ENCODE assay signal across 13 cellular contexts in the genomic region with DNA sequence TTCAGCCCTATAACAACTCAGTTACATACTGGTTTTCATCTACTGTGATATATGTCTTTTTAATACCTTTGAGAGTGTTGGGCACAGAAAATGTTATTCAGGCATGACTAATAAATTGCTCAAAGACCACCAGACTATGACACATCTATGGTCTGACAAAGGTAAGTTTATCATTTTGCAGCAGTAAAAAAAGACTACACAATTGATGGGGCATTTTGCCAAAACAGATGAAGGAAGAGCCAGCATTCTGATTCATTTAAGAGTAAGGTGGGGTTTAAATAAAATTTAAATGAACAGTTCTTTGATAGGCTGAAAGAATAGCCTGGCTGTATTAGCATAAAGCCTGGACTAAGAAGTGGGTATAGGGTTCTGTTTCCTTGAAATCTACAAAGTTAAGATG. TPM values are rescaled to one million over a fixed set of nuclear protein-coding genes. Genes with fewer than 3 reads are reported as not detected.
DNase-seq lines count a peak whose midpoint lies in the region; ATAC-seq and TF ChIP-seq lines count a peak whose summit lies in the region.
"Had no signal": no experiment of that assay in that cellular context is flagged by ENCODE, and none has a peak within 500 bp of the region (broad histone marks: within the 10 kb centered on the region; RNA-seq: fewer than 3 reads in every experiment).

No MANE protein-coding gene starts in this region.

- DNase-seq in astrocyte of the hippocampus (ENCODE audit: low read depth, low spot score) (peak; percentile 16), kidney tubule cell (ENCODE audit: low spot score) (peak; percentile 73), GM13977 (ENCODE audit: low spot score) (no peak), mucosa of gallbladder (ENCODE audit: low spot score) (no peak), retina (no peak)
- DNase-seq: activated naive CD8-positive, alpha-beta T cell treated with anti-CD3 and anti-CD28 coated beads, Interleukin-2, amount 10 ng/mL, durations not matched to agents 7 days and 5 days; heart right ventricle; KG1; left colon; NCI-H1436 treated with DMSO at 0.1 percent for 48 hours; NCI-H510A had no signal

- TF ChIP-seq CTCF in GM13977 (IDR thresholded peaks at IDR 0.05; ENCODE audit: extremely low read depth, insufficient read depth, missing control alignments), result no peak

- ATAC-seq in GM21737 (IDR thresholded peaks at IDR 0.05; ENCODE audit: unreplicated experiment), result peak; percentile 3
- ATAC-seq: heart right ventricle, left colon had no signal

- in situ Hi-C loops in GM13977 (cut with MboI; ENCODE audit: low pct_unique_long_range_greater_than_20kb, low sequenced_read_pairs, unreplicated experiment), result loop anchor here (25.0 kb wide), 1 partner anchor 404 kb away; a partner anchor contains a TSS

- no peak for TF ChIP-seq RAD21 in Ishikawa (IDR thresholded peaks at IDR 0.05; ENCODE audit: low read depth)

- no peak for TF ChIP-seq EP300 in Ishikawa (IDR thresholded peaks at IDR 0.05; ENCODE audit: borderline replicate concordance)

TF ChIP-seq in Ishikawa, 13 proteins besides CTCF, POLR2A, EP300 and RAD21:
- TF ChIP-seq NFIC (IDR thresholded peaks at IDR 0.05), result peak; percentile 58
- TF ChIP-seq, protein P1, sequence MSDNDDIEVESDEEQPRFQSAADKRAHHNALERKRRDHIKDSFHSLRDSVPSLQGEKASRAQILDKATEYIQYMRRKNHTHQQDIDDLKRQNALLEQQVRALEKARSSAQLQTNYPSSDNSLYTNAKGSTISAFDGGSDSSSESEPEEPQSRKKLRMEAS (IDR thresholded peaks at IDR 0.05), result no peak
- no peak for TF ChIP-seq FOXM1 (IDR thresholded peaks at IDR 0.05; ENCODE audit: borderline replicate concordance, low read depth)

RNA-seq across cellular contexts. Expression of a gene that starts 8.8 kb away (rescaled TPM):
- total RNA-seq in mucosa of gallbladder, result 26.3 TPM

RNA-seq across cellular contexts. Expression of a gene that starts 54.7 kb away (rescaled TPM):
- 14.6 TPM for total RNA-seq in mucosa of gallbladder

Comparison
In these comparisons a context has a peak if more than half of its experiments do, and no peak if none do; other contexts are left out.
1. DNase-seq: peak in astrocyte of the hippocampus (single experiment) and kidney tubule cell (single experiment); none in GM13977 (single experiment), mucosa of gallbladder (single experiment) and retina (single experiment).